Comparison of ENCODE assay signal across 9 cellular contexts in the genomic region with DNA sequence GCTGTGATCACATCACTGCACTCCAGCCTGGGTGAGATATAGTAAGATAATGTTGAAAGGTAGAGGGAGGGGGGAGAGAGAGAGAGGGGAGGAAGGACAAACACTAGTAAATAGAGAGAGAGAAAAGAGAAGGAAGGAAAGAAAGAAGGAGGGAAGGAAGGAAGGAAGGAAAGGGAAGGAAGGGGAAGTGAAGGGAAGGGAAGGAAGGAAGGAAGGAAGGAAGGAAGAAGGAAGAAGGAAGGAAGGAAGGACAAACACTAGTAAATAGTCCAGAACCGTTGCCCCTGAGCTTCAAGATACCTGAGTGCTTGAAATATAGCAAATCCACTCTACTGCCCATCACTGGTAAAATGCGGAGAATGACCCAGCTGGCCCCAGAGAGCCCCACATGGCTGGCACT.
"Had no signal": no experiment of that assay in that cellular context is flagged by ENCODE, and none has a peak within 500 bp of the region (broad histone marks: within the 10 kb centered on the region; RNA-seq: fewer than 3 reads in every experiment).

No MANE protein-coding gene starts in this region.

- H3K27me3 Mint-ChIP-seq: IgD-negative memory B cell had no signal

- H3K4me1 Mint-ChIP-seq: IgD-negative memory B cell had no signal

- H3K4me3 Mint-ChIP-seq: HFFc6, IgD-negative memory B cell had no signal

- FAIRE-seq: HepG2 had no signal

- H3K27ac Mint-ChIP-seq: HFFc6, IgD-negative memory B cell had no signal

- H3K27ac ChIP-seq: GM23248, HL-60 had no signal

- H3K9ac ChIP-seq: GM23248 had no signal

- H2AFZ ChIP-seq: GM23248 had no signal

- DNase-seq: GM23248, GOT3, H7, HCEC 1CT, HFFc6, KBM-7 had no signal

- H3K4me3 ChIP-seq: GM23248 had no signal
